In the genomic region with DNA sequence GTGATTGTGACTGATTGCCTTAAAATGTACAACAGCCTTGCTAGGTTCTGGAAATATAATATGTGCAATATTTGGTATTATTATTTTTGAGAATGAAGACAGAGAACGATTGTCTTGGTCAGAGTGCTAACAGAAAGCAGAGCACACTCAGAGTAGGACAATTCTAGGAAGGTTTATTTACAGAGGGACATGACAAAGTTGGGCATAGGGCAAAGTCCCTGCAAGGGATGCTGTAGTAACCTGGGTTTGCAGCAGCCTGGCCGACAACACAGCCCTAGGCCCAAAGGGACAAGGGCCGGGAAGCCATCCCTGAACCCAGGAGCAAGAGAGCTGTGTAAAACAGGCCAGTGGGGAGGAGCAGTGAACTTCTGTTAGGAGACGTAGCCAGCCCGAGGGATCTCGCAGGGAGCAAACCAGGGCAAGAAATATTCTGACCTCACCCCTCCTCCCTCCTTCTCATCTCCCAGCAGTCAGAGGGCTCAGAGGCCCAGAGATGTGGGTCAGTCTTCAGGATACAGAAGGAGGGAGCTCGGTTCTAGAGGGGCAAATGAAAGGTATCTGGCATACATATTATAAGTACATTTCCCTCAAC, we compare ENCODE assay signal across 2 cellular contexts.
TF ChIP-seq lines count a peak whose summit lies in the region.

No MANE protein-coding gene starts in this region.

TF ChIP-seq in GM23338, 12 proteins besides CTCF, POLR2A, EP300 and RAD21 (continues in another document):
- no peak for TF ChIP-seq NANOG (IDR thresholded peaks at IDR 0.05; ENCODE audit: borderline replicate concordance)
- TF ChIP-seq, protein P1, sequence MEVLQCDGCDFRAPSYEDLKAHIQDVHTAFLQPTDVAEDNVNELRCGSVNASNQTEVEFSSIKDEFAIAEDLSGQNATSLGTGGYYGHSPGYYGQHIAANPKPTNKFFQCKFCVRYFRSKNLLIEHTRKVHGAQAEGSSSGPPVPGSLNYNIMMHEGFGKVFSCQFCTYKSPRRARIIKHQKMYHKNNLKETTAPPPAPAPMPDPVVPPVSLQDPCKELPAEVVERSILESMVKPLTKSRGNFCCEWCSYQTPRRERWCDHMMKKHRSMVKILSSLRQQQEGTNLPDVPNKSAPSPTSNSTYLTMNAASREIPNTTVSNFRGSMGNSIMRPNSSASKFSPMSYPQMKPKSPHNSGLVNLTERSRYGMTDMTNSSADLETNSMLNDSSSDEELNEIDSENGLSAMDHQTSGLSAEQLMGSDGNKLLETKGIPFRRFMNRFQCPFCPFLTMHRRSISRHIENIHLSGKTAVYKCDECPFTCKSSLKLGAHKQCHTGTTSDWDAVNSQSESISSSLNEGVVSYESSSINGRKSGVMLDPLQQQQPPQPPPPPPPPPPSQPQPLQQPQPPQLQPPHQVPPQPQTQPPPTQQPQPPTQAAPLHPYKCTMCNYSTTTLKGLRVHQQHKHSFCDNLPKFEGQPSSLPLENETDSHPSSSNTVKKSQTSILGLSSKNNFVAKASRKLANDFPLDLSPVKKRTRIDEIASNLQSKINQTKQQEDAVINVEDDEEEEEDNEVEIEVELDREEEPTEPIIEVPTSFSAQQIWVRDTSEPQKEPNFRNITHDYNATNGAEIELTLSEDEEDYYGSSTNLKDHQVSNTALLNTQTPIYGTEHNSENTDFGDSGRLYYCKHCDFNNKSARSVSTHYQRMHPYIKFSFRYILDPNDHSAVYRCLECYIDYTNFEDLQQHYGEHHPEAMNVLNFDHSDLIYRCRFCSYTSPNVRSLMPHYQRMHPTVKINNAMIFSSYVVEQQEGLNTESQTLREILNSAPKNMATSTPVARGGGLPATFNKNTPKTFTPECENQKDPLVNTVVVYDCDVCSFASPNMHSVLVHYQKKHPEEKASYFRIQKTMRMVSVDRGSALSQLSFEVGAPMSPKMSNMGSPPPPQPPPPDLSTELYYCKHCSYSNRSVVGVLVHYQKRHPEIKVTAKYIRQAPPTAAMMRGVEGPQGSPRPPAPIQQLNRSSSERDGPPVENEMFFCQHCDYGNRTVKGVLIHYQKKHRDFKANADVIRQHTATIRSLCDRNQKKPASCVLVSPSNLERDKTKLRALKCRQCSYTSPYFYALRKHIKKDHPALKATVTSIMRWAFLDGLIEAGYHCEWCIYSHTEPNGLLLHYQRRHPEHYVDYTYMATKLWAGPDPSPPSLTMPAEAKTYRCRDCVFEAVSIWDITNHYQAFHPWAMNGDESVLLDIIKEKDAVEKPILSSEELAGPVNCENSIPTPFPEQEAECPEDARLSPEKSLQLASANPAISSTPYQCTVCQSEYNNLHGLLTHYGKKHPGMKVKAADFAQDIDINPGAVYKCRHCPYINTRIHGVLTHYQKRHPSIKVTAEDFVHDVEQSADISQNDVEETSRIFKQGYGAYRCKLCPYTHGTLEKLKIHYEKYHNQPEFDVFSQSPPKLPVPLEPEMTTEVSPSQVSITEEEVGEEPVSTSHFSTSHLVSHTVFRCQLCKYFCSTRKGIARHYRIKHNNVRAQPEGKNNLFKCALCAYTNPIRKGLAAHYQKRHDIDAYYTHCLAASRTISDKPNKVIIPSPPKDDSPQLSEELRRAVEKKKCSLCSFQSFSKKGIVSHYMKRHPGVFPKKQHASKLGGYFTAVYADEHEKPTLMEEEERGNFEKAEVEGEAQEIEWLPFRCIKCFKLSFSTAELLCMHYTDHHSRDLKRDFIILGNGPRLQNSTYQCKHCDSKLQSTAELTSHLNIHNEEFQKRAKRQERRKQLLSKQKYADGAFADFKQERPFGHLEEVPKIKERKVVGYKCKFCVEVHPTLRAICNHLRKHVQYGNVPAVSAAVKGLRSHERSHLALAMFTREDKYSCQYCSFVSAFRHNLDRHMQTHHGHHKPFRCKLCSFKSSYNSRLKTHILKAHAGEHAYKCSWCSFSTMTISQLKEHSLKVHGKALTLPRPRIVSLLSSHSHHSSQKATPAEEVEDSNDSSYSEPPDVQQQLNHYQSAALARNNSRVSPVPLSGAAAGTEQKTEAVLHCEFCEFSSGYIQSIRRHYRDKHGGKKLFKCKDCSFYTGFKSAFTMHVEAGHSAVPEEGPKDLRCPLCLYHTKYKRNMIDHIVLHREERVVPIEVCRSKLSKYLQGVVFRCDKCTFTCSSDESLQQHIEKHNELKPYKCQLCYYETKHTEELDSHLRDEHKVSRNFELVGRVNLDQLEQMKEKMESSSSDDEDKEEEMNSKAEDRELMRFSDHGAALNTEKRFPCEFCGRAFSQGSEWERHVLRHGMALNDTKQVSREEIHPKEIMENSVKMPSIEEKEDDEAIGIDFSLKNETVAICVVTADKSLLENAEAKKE (CRISPR knock-in tag; IDR thresholded peaks at IDR 0.05): no peak
- no peak for TF ChIP-seq ZNF114 (CRISPR knock-in tag; IDR thresholded peaks at IDR 0.05)
- TF ChIP-seq, protein P2, sequence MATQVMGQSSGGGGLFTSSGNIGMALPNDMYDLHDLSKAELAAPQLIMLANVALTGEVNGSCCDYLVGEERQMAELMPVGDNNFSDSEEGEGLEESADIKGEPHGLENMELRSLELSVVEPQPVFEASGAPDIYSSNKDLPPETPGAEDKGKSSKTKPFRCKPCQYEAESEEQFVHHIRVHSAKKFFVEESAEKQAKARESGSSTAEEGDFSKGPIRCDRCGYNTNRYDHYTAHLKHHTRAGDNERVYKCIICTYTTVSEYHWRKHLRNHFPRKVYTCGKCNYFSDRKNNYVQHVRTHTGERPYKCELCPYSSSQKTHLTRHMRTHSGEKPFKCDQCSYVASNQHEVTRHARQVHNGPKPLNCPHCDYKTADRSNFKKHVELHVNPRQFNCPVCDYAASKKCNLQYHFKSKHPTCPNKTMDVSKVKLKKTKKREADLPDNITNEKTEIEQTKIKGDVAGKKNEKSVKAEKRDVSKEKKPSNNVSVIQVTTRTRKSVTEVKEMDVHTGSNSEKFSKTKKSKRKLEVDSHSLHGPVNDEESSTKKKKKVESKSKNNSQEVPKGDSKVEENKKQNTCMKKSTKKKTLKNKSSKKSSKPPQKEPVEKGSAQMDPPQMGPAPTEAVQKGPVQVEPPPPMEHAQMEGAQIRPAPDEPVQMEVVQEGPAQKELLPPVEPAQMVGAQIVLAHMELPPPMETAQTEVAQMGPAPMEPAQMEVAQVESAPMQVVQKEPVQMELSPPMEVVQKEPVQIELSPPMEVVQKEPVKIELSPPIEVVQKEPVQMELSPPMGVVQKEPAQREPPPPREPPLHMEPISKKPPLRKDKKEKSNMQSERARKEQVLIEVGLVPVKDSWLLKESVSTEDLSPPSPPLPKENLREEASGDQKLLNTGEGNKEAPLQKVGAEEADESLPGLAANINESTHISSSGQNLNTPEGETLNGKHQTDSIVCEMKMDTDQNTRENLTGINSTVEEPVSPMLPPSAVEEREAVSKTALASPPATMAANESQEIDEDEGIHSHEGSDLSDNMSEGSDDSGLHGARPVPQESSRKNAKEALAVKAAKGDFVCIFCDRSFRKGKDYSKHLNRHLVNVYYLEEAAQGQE (IDR thresholded peaks at IDR 0.05; ENCODE audit: unreplicated experiment): no peak
- TF ChIP-seq POLR2AphosphoS5 (IDR thresholded peaks at IDR 0.05; ENCODE audit: low read depth): no peak
- no peak for TF ChIP-seq JUNB (IDR thresholded peaks at IDR 0.05; ENCODE audit: unreplicated experiment)
- TF ChIP-seq ZNF331 (CRISPR knock-in tag; IDR thresholded peaks at IDR 0.05; ENCODE audit: low read depth): no peak
- TF ChIP-seq STAT1 (IDR thresholded peaks at IDR 0.05; ENCODE audit: unreplicated experiment): no peak
- TF ChIP-seq EZH2 (IDR thresholded peaks at IDR 0.05; ENCODE audit: low read depth, unreplicated experiment): no peak
- no peak for TF ChIP-seq EZH2phosphoT487 (IDR thresholded peaks at IDR 0.05; ENCODE audit: unreplicated experiment)
- TF ChIP-seq CREB1 (CRISPR knock-in tag; IDR thresholded peaks at IDR 0.05; ENCODE audit: low read depth): no peak

TF ChIP-seq in K562, 482 proteins besides CTCF, POLR2A, EP300 and RAD21:
- TF ChIP-seq XRCC5 (IDR thresholded peaks at IDR 0.05; ENCODE audit: low read depth, low read length) (no peak), RBM34 (IDR thresholded peaks at IDR 0.05; ENCODE audit: borderline replicate concordance, insufficient read depth, low read length) (no peak), KDM5B (IDR thresholded peaks at IDR 0.05; ENCODE audit: insufficient replicate concordance, low read depth, low read length) (no peak), ZNF668 (CRISPR knock-in tag; IDR thresholded peaks at IDR 0.05) (no peak)
- TF ChIP-seq, protein P3, sequence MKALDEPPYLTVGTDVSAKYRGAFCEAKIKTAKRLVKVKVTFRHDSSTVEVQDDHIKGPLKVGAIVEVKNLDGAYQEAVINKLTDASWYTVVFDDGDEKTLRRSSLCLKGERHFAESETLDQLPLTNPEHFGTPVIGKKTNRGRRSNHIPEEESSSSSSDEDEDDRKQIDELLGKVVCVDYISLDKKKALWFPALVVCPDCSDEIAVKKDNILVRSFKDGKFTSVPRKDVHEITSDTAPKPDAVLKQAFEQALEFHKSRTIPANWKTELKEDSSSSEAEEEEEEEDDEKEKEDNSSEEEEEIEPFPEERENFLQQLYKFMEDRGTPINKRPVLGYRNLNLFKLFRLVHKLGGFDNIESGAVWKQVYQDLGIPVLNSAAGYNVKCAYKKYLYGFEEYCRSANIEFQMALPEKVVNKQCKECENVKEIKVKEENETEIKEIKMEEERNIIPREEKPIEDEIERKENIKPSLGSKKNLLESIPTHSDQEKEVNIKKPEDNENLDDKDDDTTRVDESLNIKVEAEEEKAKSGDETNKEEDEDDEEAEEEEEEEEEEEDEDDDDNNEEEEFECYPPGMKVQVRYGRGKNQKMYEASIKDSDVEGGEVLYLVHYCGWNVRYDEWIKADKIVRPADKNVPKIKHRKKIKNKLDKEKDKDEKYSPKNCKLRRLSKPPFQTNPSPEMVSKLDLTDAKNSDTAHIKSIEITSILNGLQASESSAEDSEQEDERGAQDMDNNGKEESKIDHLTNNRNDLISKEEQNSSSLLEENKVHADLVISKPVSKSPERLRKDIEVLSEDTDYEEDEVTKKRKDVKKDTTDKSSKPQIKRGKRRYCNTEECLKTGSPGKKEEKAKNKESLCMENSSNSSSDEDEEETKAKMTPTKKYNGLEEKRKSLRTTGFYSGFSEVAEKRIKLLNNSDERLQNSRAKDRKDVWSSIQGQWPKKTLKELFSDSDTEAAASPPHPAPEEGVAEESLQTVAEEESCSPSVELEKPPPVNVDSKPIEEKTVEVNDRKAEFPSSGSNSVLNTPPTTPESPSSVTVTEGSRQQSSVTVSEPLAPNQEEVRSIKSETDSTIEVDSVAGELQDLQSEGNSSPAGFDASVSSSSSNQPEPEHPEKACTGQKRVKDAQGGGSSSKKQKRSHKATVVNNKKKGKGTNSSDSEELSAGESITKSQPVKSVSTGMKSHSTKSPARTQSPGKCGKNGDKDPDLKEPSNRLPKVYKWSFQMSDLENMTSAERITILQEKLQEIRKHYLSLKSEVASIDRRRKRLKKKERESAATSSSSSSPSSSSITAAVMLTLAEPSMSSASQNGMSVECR (CRISPR knock-in tag; IDR thresholded peaks at IDR 0.05): no peak
